In the genomic region with DNA sequence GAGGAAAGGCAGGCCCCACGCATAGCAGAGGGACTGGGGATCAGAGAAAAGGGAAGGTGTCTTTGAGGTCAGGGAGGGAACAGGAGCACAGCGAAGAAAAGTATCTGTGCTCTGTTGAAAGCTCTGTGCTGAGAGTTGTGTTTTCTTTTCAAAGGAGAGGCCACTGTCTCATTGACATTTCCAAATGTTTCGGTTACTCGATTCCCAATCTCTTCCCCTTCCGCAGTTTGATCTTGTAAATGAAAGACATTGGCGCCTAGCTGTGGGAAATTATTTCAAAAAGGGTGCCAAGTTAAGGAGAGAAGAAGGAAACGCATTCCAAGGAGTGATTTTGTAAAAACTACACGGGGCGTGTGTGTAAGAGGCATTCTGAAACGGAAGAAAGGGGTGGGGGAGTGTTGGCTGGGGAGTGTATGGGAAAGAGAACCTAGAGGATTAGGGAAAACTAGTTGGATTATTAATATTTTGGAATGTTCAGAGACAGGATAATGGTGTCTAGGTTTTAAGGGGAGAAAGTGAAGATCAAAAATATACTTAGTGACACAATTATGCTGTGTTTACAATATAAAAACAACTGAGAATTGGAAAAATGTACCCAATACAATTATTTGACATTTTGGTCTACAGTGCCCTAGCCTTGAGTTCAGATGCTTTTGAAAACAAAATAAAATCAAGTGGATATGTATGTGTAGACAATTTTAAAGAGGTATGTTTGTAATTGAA, we compare ENCODE assay signal across 8 cellular contexts. TPM values are rescaled to one million over a fixed set of nuclear protein-coding genes. Genes with fewer than 3 reads are reported as not detected.
DNase-seq lines count a peak whose midpoint lies in the region; ATAC-seq, FAIRE-seq and TF ChIP-seq lines count a peak whose summit lies in the region.

No MANE protein-coding gene starts in this region.

- peak overlapping the region; percentile 70 to 92 for H3K9ac ChIP-seq in kidney (ENCODE audit: low read length in 2 of 2)

- DNase-seq in activated CD8-positive, alpha-beta memory T cell treated with anti-CD3 and anti-CD28 coated beads, Interleukin-2, amount 10 ng/mL, durations not matched to agents 7 days and 5 days = no peak
- no peak for DNase-seq in activated CD8-positive, alpha-beta memory T cell treated with anti-CD3 and anti-CD28 coated beads for 24 hours
- DNase-seq in astrocyte of the hippocampus (ENCODE audit: low read depth, low spot score) = peak; percentile 27
- no peak for DNase-seq in kidney
- no peak for DNase-seq in substantia nigra (lab: John Stamatoyannopoulos, UW)
- no peak for DNase-seq in NCI-H1417 treated with DMSO at 0.1 percent for 48 hours (lab: John Stamatoyannopoulos, UW)
- DNase-seq in posterior vena cava (ENCODE audit: low spot score) = no peak

- peaks cover 10 to 15% of the 10 kb centered on the region in 2 donors for H3K4me1 ChIP-seq in kidney (ENCODE audit: control insufficient read depth in 1 of 2, insufficient read depth in 1 of 2, low read depth in 1 of 2, low read length in 2 of 2)

- H3K36me3 Mint-ChIP-seq in activated CD8-positive, alpha-beta memory T cell treated with anti-CD3 and anti-CD28 coated beads, Interleukin-2, amount 10 ng/mL, durations not matched to agents 7 days and 5 days = no peaks in the 10 kb centered on the region
- H3K36me3 Mint-ChIP-seq in IgD-negative memory B cell = no peaks in the 10 kb centered on the region

- ATAC-seq in activated CD8-positive, alpha-beta memory T cell treated with anti-CD3 and anti-CD28 coated beads, Interleukin-2, amount 10 ng/mL, durations not matched to agents 7 days and 5 days = peak; percentile 1

- intact Hi-C loops in kidney (cut with DNase I) (loop anchor here (10.0 kb wide), 1 partner anchor 654 kb away; no protein-coding TSS in a partner anchor), posterior vena cava (cut with DNase I) (no loop called here)

- H3K36me3 ChIP-seq in kidney (ENCODE audit: control insufficient read depth in 1 of 2, insufficient read depth in 2 of 2, low read length in 2 of 2) = no peaks in the 10 kb centered on the region

- peaks cover 30% of the 10 kb centered on the region for H3K4me1 Mint-ChIP-seq in activated CD8-positive, alpha-beta memory T cell treated with anti-CD3 and anti-CD28 coated beads, Interleukin-2, amount 10 ng/mL, durations not matched to agents 7 days and 5 days
- H3K4me1 Mint-ChIP-seq in IgD-negative memory B cell = peaks cover 30 to 40% (median 35%) of the 10 kb centered on the region in 3 donors

- H3K9me3 Mint-ChIP-seq in activated CD8-positive, alpha-beta memory T cell treated with anti-CD3 and anti-CD28 coated beads, Interleukin-2, amount 10 ng/mL, durations not matched to agents 7 days and 5 days (ENCODE audit: low read depth) = no peaks in the 10 kb centered on the region
- peaks cover 0 to 1% (median 0%) of the 10 kb centered on the region in 3 donors for H3K9me3 Mint-ChIP-seq in IgD-negative memory B cell

- no peaks in the 10 kb centered on the region for H3K27me3 Mint-ChIP-seq in activated CD8-positive, alpha-beta memory T cell treated with anti-CD3 and anti-CD28 coated beads, Interleukin-2, amount 10 ng/mL, durations not matched to agents 7 days and 5 days
- peaks cover 2% of the 10 kb centered on the region for H3K27me3 Mint-ChIP-seq in IgD-negative memory B cell

- no peaks in the 10 kb centered on the region for H3K9me3 ChIP-seq in kidney (ENCODE audit: control insufficient read depth in 1 of 2, low read length in 2 of 2)

- H3K27ac ChIP-seq in kidney (ENCODE audit: low read depth in 2 of 2, low read length in 2 of 2) = peak overlapping the region in 1 of 2 donors; percentile 81
- peak overlapping the region; percentile 84 for H3K27ac ChIP-seq in substantia nigra (ENCODE audit: low read depth, low read length, poor library complexity, severe bottlenecking)

- no peak for TF ChIP-seq CTCF in kidney (IDR thresholded peaks at IDR 0.05; ENCODE audit: borderline replicate concordance, extremely low read depth, insufficient read depth)

- peak overlapping the region; percentile 69 to 98 for H3K4me3 ChIP-seq in kidney (ENCODE audit: low read length in 2 of 2)

- H3K27ac Mint-ChIP-seq in activated CD8-positive, alpha-beta memory T cell treated with anti-CD3 and anti-CD28 coated beads, Interleukin-2, amount 10 ng/mL, durations not matched to agents 7 days and 5 days = peak overlapping the region; percentile 80
- peak overlapping the region; percentile 84 to 99 (median 96) for H3K27ac Mint-ChIP-seq in IgD-negative memory B cell

- CTCF ChIA-PET in activated CD8-positive, alpha-beta memory T cell treated with anti-CD3 and anti-CD28 coated beads, Interleukin-2, amount 10 ng/mL, durations not matched to agents 7 days and 5 days (lab: Charles Lee) = interaction anchor here (0.6 to 4.2 kb wide), 13 partner anchors 8 to 1043 kb away, joined by 3 to 25 read pairs (median 5); no protein-coding TSS in a partner anchor

- FAIRE-seq in kidney (lab: Jason Lieb, UNC) = no peak

- peak overlapping the region; percentile 86 for H3K4me3 Mint-ChIP-seq in activated CD8-positive, alpha-beta memory T cell treated with anti-CD3 and anti-CD28 coated beads, Interleukin-2, amount 10 ng/mL, durations not matched to agents 7 days and 5 days
- H3K4me3 Mint-ChIP-seq in IgD-negative memory B cell = peak overlapping the region; percentile 93 to 97 (median 95)

RNA-seq across cellular contexts. Expression of gene KLHDC10, which starts 0.7 kb away (rescaled TPM):
- total RNA-seq in activated CD8-positive, alpha-beta memory T cell treated with anti-CD3 and anti-CD28 coated beads, Interleukin-2, amount 10 ng/mL, durations not matched to agents 7 days and 5 days = 10 to 100 TPM; 14.2 to 14.6 TPM
- polyA plus RNA-seq in IgD-negative memory B cell = 2.1 TPM
- total RNA-seq in kidney = 38.9 TPM
- polyA plus RNA-seq in kidney (ENCODE audit: insufficient read depth, low read depth, low replicate concordance) = 15.7 TPM
- total RNA-seq in posterior vena cava = 10 to 100 TPM; 22.6 to 24.6 TPM

RNA-seq across cellular contexts. Expression of gene ZC3HC1, which starts 19.9 kb away (rescaled TPM):
- total RNA-seq in activated CD8-positive, alpha-beta memory T cell treated with anti-CD3 and anti-CD28 coated beads, Interleukin-2, amount 10 ng/mL, durations not matched to agents 7 days and 5 days = 10 to 100 TPM; 17.8 to 20.0 TPM
- 13.3 TPM for polyA plus RNA-seq in IgD-negative memory B cell
- 17.9 TPM for total RNA-seq in kidney
- polyA plus RNA-seq in kidney (ENCODE audit: insufficient read depth, low read depth, low replicate concordance) = 21.3 TPM
- total RNA-seq in posterior vena cava = 10 to 100 TPM; 11.4 to 13.2 TPM
